Comparison of ENCODE assay signal across 18 cellular contexts in the genomic region with DNA sequence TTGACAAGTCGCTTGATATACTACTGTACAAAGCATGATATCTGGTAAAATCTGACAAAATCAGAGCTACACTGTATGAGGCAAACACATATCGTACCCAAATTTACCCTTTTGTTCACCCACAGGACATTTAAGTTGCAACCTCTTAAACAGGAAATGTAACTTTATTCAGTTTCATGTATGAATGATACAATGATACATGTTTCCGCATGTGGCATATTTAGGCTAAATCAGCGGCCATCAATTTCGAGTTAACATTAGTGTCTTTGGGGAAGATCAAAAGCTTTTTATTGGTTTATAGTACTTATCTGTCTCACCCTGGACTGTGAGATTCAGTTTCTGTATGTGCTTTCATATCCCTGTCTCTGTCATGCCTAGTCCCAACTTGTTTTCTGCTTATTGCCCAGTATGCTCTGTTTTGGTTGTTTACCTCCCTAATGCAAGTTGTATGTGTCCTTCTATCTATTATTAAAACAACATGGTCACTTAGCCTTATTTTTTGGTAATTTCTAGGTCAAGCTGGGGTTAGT. TPM values are rescaled to one million over a fixed set of nuclear protein-coding genes. Genes with fewer than 3 reads are reported as not detected.
A peak's percentile ranks its signal among the peaks of the same experiment; 100 is the strongest.
DNase-seq lines count a peak whose midpoint lies in the region; ATAC-seq, FAIRE-seq and TF ChIP-seq lines count a peak whose summit lies in the region.
"Had no signal": no experiment of that assay in that cellular context is flagged by ENCODE, and none has a peak within 500 bp of the region (broad histone marks: within the 10 kb centered on the region; RNA-seq: fewer than 3 reads in every experiment).

No MANE protein-coding gene starts in this region.

- peak; percentile 43 for ATAC-seq in GM21786 (IDR thresholded peaks at IDR 0.05; ENCODE audit: unreplicated experiment)
- no peak for ATAC-seq in upper lobe of left lung (ENCODE audit: low FRiP score in 2 of 2)
- ATAC-seq in omental fat pad (ENCODE audit: low FRiP score), result no peak
- ATAC-seq: CD8-positive, alpha-beta T cell; GM12878; HCT116; HepG2 had no signal

- peak overlapping the region; percentile 84 for H3K27ac ChIP-seq in Karpas-422 (ENCODE audit: low read length)
- no peak overlapping the region for H3K27ac ChIP-seq in effector memory CD4-positive, alpha-beta T cell (ENCODE audit: insufficient read depth, low read length, poor library complexity, severe bottlenecking)
- no peak overlapping the region for H3K27ac ChIP-seq in upper lobe of left lung
- H3K27ac ChIP-seq: GM23248 had no signal

- 85 to 92% methylated on average over 5 of the region's 5 CpGs for WGBS in upper lobe of left lung, 2 donors

- FAIRE-seq in colon (lab: Jason Lieb, UNC), result peak; percentile 62
- FAIRE-seq: A204.1, GM12878, H54, HepG2, HTR-8/SVneo had no signal

- DNase-seq in GM12865 (ENCODE audit: low read depth), result peak; percentile 14
- peak; percentile 61 for DNase-seq in Karpas-422
- DNase-seq in NCI-H82 treated with DMSO at 0.1 percent for 48 hours (lab: John Stamatoyannopoulos, UW; ENCODE audit: unreplicated experiment), result no peak
- DNase-seq in effector memory CD4-positive, alpha-beta T cell, result no peak
- no peak for DNase-seq in upper lobe of left lung
- DNase-seq in omental fat pad (ENCODE audit: low spot score), result no peak
- DNase-seq: CD8-positive, alpha-beta T cell; COR-L47; DMS53; GM23248 had no signal

- H3K36me3 ChIP-seq in Karpas-422 (ENCODE audit: insufficient read depth, low read length), result no peaks in the 10 kb centered on the region
- H3K36me3 ChIP-seq in effector memory CD4-positive, alpha-beta T cell (ENCODE audit: control insufficient read depth, insufficient read depth, low read length), result no peaks in the 10 kb centered on the region
- H3K36me3 ChIP-seq in upper lobe of left lung, result no peaks in the 10 kb centered on the region

- peak overlapping the region; percentile 8 for H3K9ac ChIP-seq in Karpas-422 (ENCODE audit: low read length)
- H3K9ac ChIP-seq: GM23248 had no signal

- no peak for TF ChIP-seq EP300 in upper lobe of left lung (IDR thresholded peaks at IDR 0.05)

- H4K20me1 ChIP-seq in Karpas-422 (ENCODE audit: insufficient read depth, low read depth, low read length), result no peaks in the 10 kb centered on the region

- H3K27me3 ChIP-seq in Karpas-422 (ENCODE audit: low read length) (no peaks in the 10 kb centered on the region), upper lobe of left lung (no peaks in the 10 kb centered on the region)
- no peaks in the 10 kb centered on the region for H3K27me3 ChIP-seq in effector memory CD4-positive, alpha-beta T cell (replicated peaks; ENCODE audit: control insufficient read depth, insufficient read depth, low read length, poor library complexity, severe bottlenecking)

- H3K4me2 ChIP-seq in Karpas-422 (ENCODE audit: low read depth, low read length, poor library complexity, severe bottlenecking), result peak overlapping the region; percentile 31

- TF ChIP-seq CTCF in GM12865 (IDR thresholded peaks at IDR 0.05; ENCODE audit: insufficient read depth, low read depth, low read length, missing control alignments), result no peak
- no peak for TF ChIP-seq CTCF in upper lobe of left lung (IDR thresholded peaks at IDR 0.05)
- no peak for TF ChIP-seq CTCF in omental fat pad (IDR thresholded peaks at IDR 0.05)

- H3K4me3 ChIP-seq in GM12865 (ENCODE audit: low read depth, low read length), result no peak overlapping the region
- no peak overlapping the region for H3K4me3 ChIP-seq in Karpas-422 (ENCODE audit: low read length)
- H3K4me3 ChIP-seq in effector memory CD4-positive, alpha-beta T cell (ENCODE audit: insufficient read depth, low read depth, low read length, poor library complexity, severe bottlenecking), result no peak overlapping the region
- no peak overlapping the region for H3K4me3 ChIP-seq in upper lobe of left lung
- H3K4me3 ChIP-seq: GM12878, GM23248 had no signal

- H3K4me1 ChIP-seq in Karpas-422 (ENCODE audit: low read length) (peaks cover 46% of the 10 kb centered on the region), upper lobe of left lung (no peaks in the 10 kb centered on the region)
- no peaks in the 10 kb centered on the region for H3K4me1 ChIP-seq in effector memory CD4-positive, alpha-beta T cell (ENCODE audit: control insufficient read depth, insufficient read depth, low read length, poor library complexity, severe bottlenecking)

- H3K79me2 ChIP-seq in Karpas-422 (ENCODE audit: low read length), result no peaks in the 10 kb centered on the region

- no peak for TF ChIP-seq POLR2A in upper lobe of left lung (IDR thresholded peaks at IDR 0.05)

- H3K9me2 ChIP-seq in Karpas-422 (replicated peaks; ENCODE audit: insufficient read depth, low read length), result no peaks in the 10 kb centered on the region

- H3K9me3 ChIP-seq in Karpas-422 (ENCODE audit: low read length) (no peaks in the 10 kb centered on the region), upper lobe of left lung (no peaks in the 10 kb centered on the region)
- no peaks in the 10 kb centered on the region for H3K9me3 ChIP-seq in effector memory CD4-positive, alpha-beta T cell (ENCODE audit: control insufficient read depth, low read length)

- peak overlapping the region; percentile 72 for H2AFZ ChIP-seq in Karpas-422 (ENCODE audit: low read length)
- H2AFZ ChIP-seq: GM23248 had no signal

RNA-seq across cellular contexts. Expression of a gene that starts 10.5 kb away (rescaled TPM):
- total RNA-seq in Karpas-422 (2014; rRNA removed; shearing (Covaris generic); ENCODE audit: low replicate concordance), result 82.2 and 184 TPM in 2 replicates
- total RNA-seq in upper lobe of left lung, result 10 to 100 TPM in 3 of 6 donors, 1 to 10 TPM in 3; 4.2 to 16.8 (median 9.7) TPM
- 10 to 100 TPM in 2 of 4 donors, 1 to 10 TPM in 2; 7.9 to 14.2 (median 9.7) TPM for total RNA-seq in omental fat pad

Comparison
In these comparisons a context has a peak if more than half of its experiments do, and no peak if none do; other contexts are left out.
1. DNase-seq: peak in GM12865 (single experiment) and Karpas-422 (single experiment); none in NCI-H82 treated with DMSO at 0.1 percent for 48 hours (single experiment), effector memory CD4-positive, alpha-beta T cell (0 of 3), upper lobe of left lung (0 of 2) and omental fat pad (single experiment).